ENCODE assay signal across 20 cellular contexts in genomic region chr1:217528271-217528670, GRCh38.
DNase-seq lines count a peak whose midpoint lies in the region; ATAC-seq and TF ChIP-seq lines count a peak whose summit lies in the region.
"Had no signal": no experiment of that assay in that cellular context is flagged by ENCODE, and none has a peak within 500 bp of the region (broad histone marks: within the 10 kb centered on the region; RNA-seq: fewer than 3 reads in every experiment).

No MANE protein-coding gene starts in this region.

- no peak for ATAC-seq in HG03520 (IDR thresholded peaks at IDR 0.05; ENCODE audit: unreplicated experiment)
- ATAC-seq in HG02970 (IDR thresholded peaks at IDR 0.05; ENCODE audit: low FRiP score, unreplicated experiment) = no peak
- ATAC-seq: activated CD4-positive, CD25-positive, alpha-beta regulatory T cell treated with anti-CD3 and anti-CD28 coated beads, Interleukin-2, amount 50 U/mL, for 24 hours; left lung; Right ventricle myocardium inferior had no signal

- no peak for TF ChIP-seq CTCF in RWPE1 (conservative IDR thresholded peaks at IDR 0.05; ENCODE audit: low read depth)

- no peak overlapping the region for H4K12ac ChIP-seq in trophoblast cell (ENCODE audit: low read depth, low read length)

- no peak overlapping the region for H4K91ac ChIP-seq in trophoblast cell (ENCODE audit: low read depth, low read length)

- H3K9me2 ChIP-seq in GM23248 (ENCODE audit: insufficient read depth) = no peaks in the 10 kb centered on the region

- no peak overlapping the region for H3K9ac ChIP-seq in GM23248
- no peak overlapping the region for H3K9ac ChIP-seq in trophoblast cell (ENCODE audit: low read length)
- H3K9ac ChIP-seq: BLaER1 treated with 17β-estradiol and CSF1 and Interleukin-3, amounts not matched to agents 10 nM and 100 nM had no signal

- H3K9me3 ChIP-seq in GM23248 (ENCODE audit: low read depth) (no peaks in the 10 kb centered on the region), trophoblast cell (ENCODE audit: insufficient read depth, low read depth, low read length) (no peaks in the 10 kb centered on the region)
- H3K9me3 ChIP-seq: ascending aorta; BLaER1 treated with 17β-estradiol and CSF1 and Interleukin-3, amounts not matched to agents 10 nM and 100 nM; left lung; sigmoid colon had no signal

- peak; percentile 80 for DNase-seq in GM23248
- peak; percentile 27 for DNase-seq in RWPE1 (ENCODE audit: low spot score)
- peak; percentile 41 for DNase-seq in epithelial cell of prostate (ENCODE audit: low read depth, low spot score)
- DNase-seq in trophoblast cell = peak; percentile 38 to 68
- DNase-seq in head of caudate nucleus = no peak
- DNase-seq: activated effector memory CD4-positive, alpha-beta T cell treated with anti-CD3 and anti-CD28 coated beads, Interleukin-2, amount 50 U/mL, for 16 hours; dermis blood vessel endothelial cell; DMS153; left lung; NCI-H1694; sigmoid colon; stimulated activated CD4-positive, alpha-beta T cell treated with anti-CD3 and anti-CD28 coated beads, Interleukin-2, amount 100 ng/mL, for 48 hours; stimulated activated CD8-positive, alpha-beta memory T cell treated with anti-CD3 and anti-CD28 coated beads, Interleukin-4, amount 100 ng/mL, for 48 hours had no signal

- no peaks in the 10 kb centered on the region for H3K79me1 ChIP-seq in trophoblast cell (ENCODE audit: low read length)

- H2AFZ ChIP-seq in GM23248 = no peak overlapping the region
- H2AFZ ChIP-seq in trophoblast cell (ENCODE audit: insufficient read depth, low read length, poor library complexity) = no peak overlapping the region

- POLR2A ChIA-PET in RWPE1 (lab: Yijun Ruan, JAX; ENCODE audit: low non-redundant PET) = no interaction called here

- H2BK5ac ChIP-seq in trophoblast cell (ENCODE audit: low read depth, low read length, poor library complexity) = no peak overlapping the region

- CTCF ChIA-PET in RWPE1 (lab: Yijun Ruan, JAX) = no interaction called here

- H4K8ac ChIP-seq in trophoblast cell (ENCODE audit: low read depth, low read length) = no peak overlapping the region

- H3F3A ChIP-seq in GM23248 (ENCODE audit: insufficient read depth) = peaks cover 46% of the 10 kb centered on the region

- no peak overlapping the region for H2BK12ac ChIP-seq in trophoblast cell (ENCODE audit: low read length)

- 35 to 43% methylated on average over 3 of the region's 3 CpGs for WGBS in GM23248 (ENCODE audit: low coverage in 1 of 2, low lambda C conversion rate in 2 of 2, missing lambda C conversion rate in 2 of 2), 2 experiments
- WGBS in trophoblast cell (ENCODE audit: extremely low coverage, insufficient coverage, insufficient read length) = no CpG with 5 or more reads among the region's 3 CpGs

- no peak overlapping the region for H3K14ac ChIP-seq in trophoblast cell (ENCODE audit: low read length)

- H3K27me3 ChIP-seq in GM23248 (replicated peaks; ENCODE audit: insufficient read depth) (no peaks in the 10 kb centered on the region), trophoblast cell (ENCODE audit: insufficient read depth, low read length) (no peaks in the 10 kb centered on the region)
- H3K27me3 ChIP-seq: ascending aorta; BLaER1 treated with 17β-estradiol and CSF1 and Interleukin-3, amounts not matched to agents 10 nM and 100 nM; left lung; sigmoid colon had no signal

- H4K20me1 ChIP-seq in GM23248 (ENCODE audit: insufficient read depth) = no peaks in the 10 kb centered on the region
- H4K20me1 ChIP-seq: BLaER1 treated with 17β-estradiol and CSF1 and Interleukin-3, amounts not matched to agents 10 nM and 100 nM had no signal

- H3K27ac ChIP-seq in GM23248 (peak overlapping the region; percentile 42), RWPE1 (no peak overlapping the region), epithelial cell of prostate (peak overlapping the region; percentile 85), trophoblast cell (ENCODE audit: low read depth, low read length) (no peak overlapping the region)
- H3K27ac ChIP-seq: ascending aorta; BLaER1 treated with 17β-estradiol and CSF1 and Interleukin-3, amounts not matched to agents 10 nM and 100 nM; HL-60; left lung; sigmoid colon had no signal

- H3K23ac ChIP-seq in trophoblast cell (ENCODE audit: low read length) = no peak overlapping the region

- no peak overlapping the region for H3K4ac ChIP-seq in trophoblast cell (ENCODE audit: low read depth, low read length)

- in situ Hi-C loops in GM23248 (cut with MboI) = no loop called here

- H3K79me2 ChIP-seq in GM23248 (ENCODE audit: insufficient read depth) (peaks cover 12% of the 10 kb centered on the region; the same call in 1 of the 2 replicates), trophoblast cell (ENCODE audit: control insufficient read depth, insufficient read depth, low read length, poor library complexity) (no peaks in the 10 kb centered on the region)

- H3K36me3 ChIP-seq in GM23248 (ENCODE audit: low read depth) = no peaks in the 10 kb centered on the region
- H3K36me3 ChIP-seq in trophoblast cell (ENCODE audit: control insufficient read depth in 1 of 2, insufficient read depth in 2 of 2, low read length in 2 of 2) = no peaks in the 10 kb centered on the region
- H3K36me3 ChIP-seq: ascending aorta; BLaER1 treated with 17β-estradiol and CSF1 and Interleukin-3, amounts not matched to agents 10 nM and 100 nM; left lung; sigmoid colon had no signal

- H3K4me3 ChIP-seq in GM23248 = peak overlapping the region; percentile 5; the same call in 1 of the 2 replicates
- no peak overlapping the region for H3K4me3 ChIP-seq in trophoblast cell (ENCODE audit: low read depth, low read length)
- H3K4me3 ChIP-seq: ascending aorta; BLaER1 treated with 17β-estradiol and CSF1 and Interleukin-3, amounts not matched to agents 10 nM and 100 nM; left lung; sigmoid colon had no signal

- peak overlapping the region; percentile 48 for H3K4me2 ChIP-seq in GM23248 (ENCODE audit: unreplicated experiment)
- no peak overlapping the region for H3K4me2 ChIP-seq in trophoblast cell (ENCODE audit: low read length)
- H3K4me2 ChIP-seq: BLaER1 treated with 17β-estradiol and CSF1 and Interleukin-3, amounts not matched to agents 10 nM and 100 nM had no signal

- H3K4me1 ChIP-seq in GM23248 (ENCODE audit: insufficient read depth) (peaks cover 38% of the 10 kb centered on the region), trophoblast cell (ENCODE audit: control insufficient read depth in 1 of 2, insufficient read depth in 2 of 2, low read length in 2 of 2) (no peaks in the 10 kb centered on the region)
- H3K4me1 ChIP-seq: BLaER1 treated with 17β-estradiol and CSF1 and Interleukin-3, amounts not matched to agents 10 nM and 100 nM; left lung had no signal

- no peak overlapping the region for H2AK5ac ChIP-seq in trophoblast cell (ENCODE audit: low read length)

- H2BK120ac ChIP-seq in trophoblast cell (ENCODE audit: insufficient read depth, low read length, poor library complexity) = no peak overlapping the region

- intact Hi-C loops in head of caudate nucleus (cut with DNase I) = no loop called here

- H3K18ac ChIP-seq in trophoblast cell (ENCODE audit: low read length) = no peak overlapping the region

Comparison
In these comparisons a context has a peak if more than half of its experiments do, and no peak if none do; other contexts are left out.
1. DNase-seq: peak in GM23248 (single experiment), RWPE1 (single experiment), epithelial cell of prostate (single experiment) and trophoblast cell (2 of 2); none in head of caudate nucleus (0 of 42).
2. H3K27ac ChIP-seq: peak in GM23248 (single experiment) and epithelial cell of prostate (single experiment); none in RWPE1 (single experiment) and trophoblast cell (single experiment).